8 cellular contexts compared by ENCODE assay signal in genomic region chrX:40154853-40155616, GRCh38. TPM values are rescaled to one million over a fixed set of nuclear protein-coding genes. Genes with fewer than 3 reads are reported as not detected.
DNase-seq lines count a peak whose midpoint lies in the region; ATAC-seq and TF ChIP-seq lines count a peak whose summit lies in the region.

No MANE protein-coding gene starts in this region.

- peak in 3 of 4 donors; percentile 57 to 76 (median 72) for ATAC-seq in heart left ventricle
- ATAC-seq in psoas muscle: peak; percentile 41 to 64 (median 57)

- peaks cover 12% of the 10 kb centered on the region for H3K4me1 Mint-ChIP-seq in activated T-helper 2 cell treated with anti-CD3 and anti-CD28 coated beads, Interferon-gamma antibody, Interleukin-2, Interleukin-4, amounts not matched to agents 10 μg/mL and 5 μg/mL and 100 μg/mL, durations not matched to agents 14 hours and 24 hours and 36 hours (ENCODE audit: low read depth)

- H3K36me3 ChIP-seq in heart left ventricle (no peaks in the 10 kb centered on the region), psoas muscle (ENCODE audit: insufficient read depth in 1 of 2, low read depth in 1 of 2) (no peaks in the 10 kb centered on the region)

- 0 to 5% (median 2%) methylated on average over 33 to 69 of the region's 73 CpGs for WGBS in heart left ventricle, 4 donors
- WGBS in psoas muscle, 3 donors: 2 to 4% (median 3%) methylated on average over 23 to 70 of the region's 73 CpGs

- H3K9me3 ChIP-seq in heart left ventricle (no peaks in the 10 kb centered on the region), psoas muscle (no peaks in the 10 kb centered on the region)

- H3K27ac ChIP-seq in heart left ventricle (peak overlapping the region; percentile 65 to 89 (median 81)), psoas muscle (peak overlapping the region; percentile 74)

- TF ChIP-seq POLR2A in heart left ventricle (IDR thresholded peaks at IDR 0.05): no peak

- peak overlapping the region; percentile 66 for H3K27ac Mint-ChIP-seq in activated T-helper 2 cell treated with anti-CD3 and anti-CD28 coated beads, Interferon-gamma antibody, Interleukin-2, Interleukin-4, amounts not matched to agents 10 μg/mL and 5 μg/mL and 100 μg/mL, durations not matched to agents 14 hours and 24 hours and 36 hours

- H3K9me3 Mint-ChIP-seq in activated T-helper 2 cell treated with anti-CD3 and anti-CD28 coated beads, Interferon-gamma antibody, Interleukin-2, Interleukin-4, amounts not matched to agents 10 μg/mL and 5 μg/mL and 100 μg/mL, durations not matched to agents 14 hours and 24 hours and 36 hours: no peaks in the 10 kb centered on the region

- intact Hi-C loops in activated T-helper 2 cell treated with anti-CD3 and anti-CD28 coated beads, Interferon-gamma antibody, Interleukin-2, Interleukin-4, amounts not matched to agents 10 μg/mL and 5 μg/mL and 100 μg/mL, durations not matched to agents 14 hours and 24 hours and 36 hours (cut with micrococcal nuclease): loop anchor here (5.0 kb wide), 1 partner anchor 143 kb away; no protein-coding TSS in a partner anchor
- intact Hi-C loops in heart left ventricle (cut with DNase I): loop anchor here (5.0 to 10.0 kb wide), 12 partner anchors 48 to 423 kb away; partner anchors contain the start of gene BCOR (in 4 of the 10)
- intact Hi-C loops in psoas muscle (cut with DNase I): loop anchor here (1.0 to 10.0 kb wide), 6 partner anchors 47 to 343 kb away; no protein-coding TSS in a partner anchor

- H3K4me1 ChIP-seq in heart left ventricle (peaks cover 0 to 67% (median 19%) of the 10 kb centered on the region in 12 donors), psoas muscle (peaks cover 12% of the 10 kb centered on the region)

- H3K36me3 Mint-ChIP-seq in activated T-helper 2 cell treated with anti-CD3 and anti-CD28 coated beads, Interferon-gamma antibody, Interleukin-2, Interleukin-4, amounts not matched to agents 10 μg/mL and 5 μg/mL and 100 μg/mL, durations not matched to agents 14 hours and 24 hours and 36 hours (ENCODE audit: low read depth): no peaks in the 10 kb centered on the region

- TF ChIP-seq CTCF in heart left ventricle (IDR thresholded peaks at IDR 0.05) (no peak), psoas muscle (IDR thresholded peaks at IDR 0.05) (no peak)

- H3K4me3 Mint-ChIP-seq in activated T-helper 2 cell treated with anti-CD3 and anti-CD28 coated beads, Interferon-gamma antibody, Interleukin-2, Interleukin-4, amounts not matched to agents 10 μg/mL and 5 μg/mL and 100 μg/mL, durations not matched to agents 14 hours and 24 hours and 36 hours (ENCODE audit: low read depth): peak overlapping the region; percentile 82

- H3K27me3 ChIP-seq in heart left ventricle: peaks cover 0 to 94% (median 0%) of the 10 kb centered on the region in 9 donors
- H3K27me3 ChIP-seq in psoas muscle (ENCODE audit: insufficient read depth in 3 of 3, low read length in 2 of 3): peaks cover 0 to 76% (median 0%) of the 10 kb centered on the region in 3 donors

- H3K27me3 Mint-ChIP-seq in activated T-helper 2 cell treated with anti-CD3 and anti-CD28 coated beads, Interferon-gamma antibody, Interleukin-2, Interleukin-4, amounts not matched to agents 10 μg/mL and 5 μg/mL and 100 μg/mL, durations not matched to agents 14 hours and 24 hours and 36 hours (ENCODE audit: low read depth): no peaks in the 10 kb centered on the region

- peak overlapping the region; percentile 11 to 63 (median 50) for H3K4me3 ChIP-seq in heart left ventricle
- H3K4me3 ChIP-seq in psoas muscle: peak overlapping the region; percentile 59

- peak; percentile 71 for DNase-seq in NCI-H345 (lab: John Stamatoyannopoulos, UW)
- no peak for DNase-seq in NCI-H345 treated with DMSO at 0.1 percent for 48 hours (lab: John Stamatoyannopoulos, UW; ENCODE audit: unreplicated experiment)
- peak; percentile 52 for DNase-seq in NCI-H226
- no peak for DNase-seq in activated T-helper 2 cell treated with anti-CD3 and anti-CD28 coated beads, Interferon-gamma antibody, Interleukin-2, Interleukin-4, amounts not matched to agents 10 μg/mL and 5 μg/mL and 100 μg/mL, durations not matched to agents 14 hours and 24 hours and 36 hours (ENCODE audit: low spot score)
- peak; percentile 71 to 89 (median 78) for DNase-seq in heart left ventricle
- peak; percentile 73 to 84 for DNase-seq in psoas muscle
- no peak for DNase-seq in GOT3 (lab: John Stamatoyannopoulos, UW)
- no peak for DNase-seq in NCI-H446 (lab: John Stamatoyannopoulos, UW)

RNA-seq across cellular contexts. Expression of gene BCOR, which starts 57.3 kb away (rescaled TPM):
- total RNA-seq in activated T-helper 2 cell treated with anti-CD3 and anti-CD28 coated beads, Interferon-gamma antibody, Interleukin-2, Interleukin-4, amounts not matched to agents 10 μg/mL and 5 μg/mL and 100 μg/mL, durations not matched to agents 14 hours and 24 hours and 36 hours: 74.6 and 82.2 TPM in 2 replicates
- 10 to 100 TPM; 11.3 to 40.1 (median 19.5) TPM for total RNA-seq in heart left ventricle
- 10 to 100 TPM in 1 of 2 donors, 1 to 10 TPM in 1; 6.7 to 15.5 TPM for polyA plus RNA-seq in heart left ventricle
- total RNA-seq in psoas muscle: 10 to 100 TPM; 18.3 to 24.3 (median 19.6) TPM
- 10 to 100 TPM in 2 of 3 donors, 1 to 10 TPM in 1; 6.4 to 14.2 (median 10.1) TPM for polyA plus RNA-seq in psoas muscle

Comparison
In these comparisons a context has a peak if more than half of its experiments do, and no peak if none do; other contexts are left out.
1. DNase-seq: peak in NCI-H345 (single experiment), NCI-H226 (single experiment), heart left ventricle (5 of 5) and psoas muscle (2 of 2); none in NCI-H345 treated with DMSO at 0.1 percent for 48 hours (single experiment), activated T-helper 2 cell treated with anti-CD3 and anti-CD28 coated beads, Interferon-gamma antibody, Interleukin-2, Interleukin-4, amounts not matched to agents 10 μg/mL and 5 μg/mL and 100 μg/mL, durations not matched to agents 14 hours and 24 hours and 36 hours (single experiment), GOT3 (single experiment) and NCI-H446 (0 of 2).